Comparison of ENCODE assay signal across 1 cellular context in genomic region chr3:39766909-39767308, GRCh38. TPM values are rescaled to one million over a fixed set of nuclear protein-coding genes. Genes with fewer than 3 reads are reported as not detected.
"Had no signal": no experiment of that assay in that cellular context is flagged by ENCODE, and none has a peak within 500 bp of the region (broad histone marks: within the 10 kb centered on the region; RNA-seq: fewer than 3 reads in every experiment).

No MANE protein-coding gene starts in this region.

RNA-seq across cellular contexts. Expression of gene MYRIP, which starts 42.5 kb away (rescaled TPM):
- total RNA-seq: H4 had no signal
